In the genomic region with DNA sequence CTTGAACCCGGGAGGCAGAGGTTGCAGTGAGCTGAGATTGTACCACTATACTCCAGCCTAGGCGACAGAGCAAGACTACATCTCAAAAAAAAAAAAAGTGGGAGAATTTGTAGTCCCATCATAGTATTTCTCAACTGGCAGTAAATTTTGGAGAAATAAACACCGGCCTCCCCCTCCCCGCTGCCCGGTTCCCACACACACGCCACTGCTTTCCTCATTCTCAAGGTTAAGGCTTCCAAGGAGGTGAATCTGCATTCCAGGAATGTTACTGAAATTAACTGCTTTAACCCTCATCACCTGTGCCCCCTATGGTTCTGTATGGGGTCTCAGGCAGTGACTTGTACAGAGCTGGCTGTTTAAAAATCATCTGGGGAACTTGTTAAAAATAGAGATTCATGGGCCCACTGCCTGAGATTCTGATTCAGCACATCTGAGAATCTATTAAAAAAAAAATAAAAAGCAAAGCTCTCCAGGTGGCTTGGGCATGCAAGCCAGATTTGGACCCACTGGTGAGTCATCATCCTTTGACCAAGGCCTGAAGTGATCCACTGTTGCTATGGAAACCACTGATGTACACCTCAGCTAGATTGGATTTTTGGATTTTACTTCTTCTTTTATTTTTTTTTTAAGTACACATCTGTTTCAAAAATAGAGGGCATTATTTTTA, we compare ENCODE assay signal across 8 cellular contexts. TPM values are rescaled to one million over a fixed set of nuclear protein-coding genes. Genes with fewer than 3 reads are reported as not detected.
A peak's percentile ranks its signal among the peaks of the same experiment; 100 is the strongest.
DNase-seq lines count a peak whose midpoint lies in the region; ATAC-seq and TF ChIP-seq lines count a peak whose summit lies in the region.

No MANE protein-coding gene starts in this region.

- H3K36me3 ChIP-seq in endodermal cell (ENCODE audit: control insufficient read depth, insufficient read depth, low read length) (no peaks in the 10 kb centered on the region), transverse colon (no peaks in the 10 kb centered on the region)

- BruUV-seq in Calu3 (replicated peaks; lab: Mats Ljungman, UMichigan), result no TSS peak

- H3K36me3 Mint-ChIP-seq in Calu3 (ENCODE audit: insufficient read depth, unreplicated experiment), result no peaks in the 10 kb centered on the region
- H3K36me3 Mint-ChIP-seq in endodermal cell (ENCODE audit: low read depth), result no peaks in the 10 kb centered on the region

- H3K9ac ChIP-seq in endodermal cell (ENCODE audit: extremely low read depth, low read length, poor library complexity, severe bottlenecking), result no peak overlapping the region

- H3K4me3 ChIP-seq in endodermal cell (ENCODE audit: low read length) (no peak overlapping the region), transverse colon (no peak overlapping the region)

- CTCF ChIA-PET in Calu3 (lab: Charles Lee), result interaction anchor here (0.5 to 1.2 kb wide), 2 partner anchors 24 to 32 kb away, joined by 3 to 4 read pairs; no protein-coding TSS in a partner anchor

- TF ChIP-seq CTCF in Calu3 (IDR thresholded peaks at IDR 0.05; ENCODE audit: unreplicated experiment) (no peak), endodermal cell (conservative IDR thresholded peaks at IDR 0.05) (no peak), transverse colon (IDR thresholded peaks at IDR 0.05) (no peak)

- H3K27ac ChIP-seq in endodermal cell (ENCODE audit: low read depth, low read length) (peak overlapping the region; percentile 36), transverse colon (peak overlapping the region; percentile 34 to 81 (median 76))

- DNase-seq in Calu3 (peak; percentile 9), NCI-H2196 (lab: John Stamatoyannopoulos, UW; ENCODE audit: unreplicated experiment) (peak; percentile 36), endodermal cell (peak; percentile 45), transverse colon (no peak), putamen (ENCODE audit: low spot score) (no peak)

- H3K9me3 ChIP-seq in endodermal cell (ENCODE audit: control insufficient read depth, low read length) (no peaks in the 10 kb centered on the region), transverse colon (no peaks in the 10 kb centered on the region)

- in situ Hi-C loops in transverse colon (cut with MboI; ENCODE audit: low pct_ligation_motif_present in 1 of 4, low pct_unique_long_range_greater_than_20kb in 1 of 4, low sequenced_read_pairs in 3 of 4), result loop anchor here in 1 of 4 donors (25.0 kb wide), 1 partner anchor 113 kb away; no protein-coding TSS in a partner anchor

- H3K27me3 ChIP-seq in endodermal cell (ENCODE audit: control insufficient read depth, insufficient read depth, low read length, poor library complexity, severe bottlenecking), result no peaks in the 10 kb centered on the region
- no peaks in the 10 kb centered on the region for H3K27me3 ChIP-seq in transverse colon

- H3K27ac Mint-ChIP-seq in Calu3 (ENCODE audit: unreplicated experiment), result no peak overlapping the region
- no peak overlapping the region for H3K27ac Mint-ChIP-seq in endodermal cell

- TF ChIP-seq EP300 in transverse colon (IDR thresholded peaks at IDR 0.05; ENCODE audit: low read depth), result no peak

- intact Hi-C loops in Calu3 (cut with micrococcal nuclease; ENCODE audit: unreplicated experiment) (no loop called here), transverse colon (cut with DNase I; ENCODE audit: low total_unique reads) (no loop called here)

- H3K27me3 Mint-ChIP-seq in Calu3 (ENCODE audit: unreplicated experiment) (no peaks in the 10 kb centered on the region), endodermal cell (ENCODE audit: insufficient read depth) (no peaks in the 10 kb centered on the region)

- H3K9me3 Mint-ChIP-seq in Calu3 (ENCODE audit: low read depth, unreplicated experiment) (no peaks in the 10 kb centered on the region), endodermal cell (peaks cover 3% of the 10 kb centered on the region)

- TF ChIP-seq POLR2A in transverse colon (IDR thresholded peaks at IDR 0.05), result no peak

- 85% methylated on average over 6 of the region's 6 CpGs; no CpG with 5 or more reads in 1 of the 2 experiments for WGBS in endodermal cell (ENCODE audit: insufficient coverage in 1 of 2, insufficient read length in 1 of 2), 2 experiments
- 83 to 90% methylated on average over 1 to 6 of the region's 6 CpGs for WGBS in transverse colon (ENCODE audit: low coverage in 1 of 2), 2 donors

- H3K4me1 Mint-ChIP-seq in Calu3 (ENCODE audit: low read depth, unreplicated experiment), result peaks cover 6% of the 10 kb centered on the region
- H3K4me1 Mint-ChIP-seq in endodermal cell, result no peaks in the 10 kb centered on the region

- H3K4me3 Mint-ChIP-seq in Calu3 (ENCODE audit: low read depth, unreplicated experiment), result no peak overlapping the region
- no peak overlapping the region for H3K4me3 Mint-ChIP-seq in endodermal cell

- H3K4me1 ChIP-seq in endodermal cell (ENCODE audit: control insufficient read depth, insufficient read depth, low read length) (no peaks in the 10 kb centered on the region), transverse colon (peaks cover 0 to 18% (median 9%) of the 10 kb centered on the region in 4 donors)

- peak; percentile 59 for ATAC-seq in GM21786 (IDR thresholded peaks at IDR 0.05; ENCODE audit: unreplicated experiment)
- ATAC-seq in GM21737 (IDR thresholded peaks at IDR 0.05; ENCODE audit: unreplicated experiment), result no peak
- ATAC-seq in HG03457 (IDR thresholded peaks at IDR 0.05; ENCODE audit: unreplicated experiment), result no peak

RNA-seq across cellular contexts. Expression of a gene that starts 50.1 kb away (rescaled TPM):
- total RNA-seq in Calu3 (2022) (36.2 and 41.5 TPM in 2 replicates), endodermal cell (10 to 100 TPM; 29.8 to 30.9 TPM), transverse colon (10 to 100 TPM in 3 of 4 donors, 1 to 10 TPM in 1; 7.2 to 53.2 (median 38.4) TPM)
- 31.9 TPM for polyA plus RNA-seq in endodermal cell (2013, experiment 1 of 2)
- 33.6 TPM for polyA plus RNA-seq in endodermal cell (2013, experiment 2 of 2)

RNA-seq across cellular contexts. Expression of a gene that starts 54.0 kb away (rescaled TPM):
- 86.7 and 88.7 TPM in 2 replicates for total RNA-seq in Calu3 (2022)
- 10 to 100 TPM; 96.8 to 99.9 TPM for total RNA-seq in endodermal cell
- polyA plus RNA-seq in endodermal cell (2013, experiment 1 of 2), result 108 TPM
- polyA plus RNA-seq in endodermal cell (2013, experiment 2 of 2), result 101 TPM
- 100 to 1,000 TPM in 1 of 4 donors, 10 to 100 TPM in 3; 44.4 to 149 (median 85.8) TPM for total RNA-seq in transverse colon

Comparison
In these comparisons a context has a peak if more than half of its experiments do, and no peak if none do; other contexts are left out.
1. DNase-seq: peak in Calu3 (single experiment), NCI-H2196 (single experiment) and endodermal cell (single experiment); none in transverse colon (single experiment) and putamen (single experiment).